18 cellular contexts compared by ENCODE assay signal in genomic region chr6:83574783-83575182, GRCh38.
"Had no signal": no experiment of that assay in that cellular context is flagged by ENCODE, and none has a peak within 500 bp of the region (broad histone marks: within the 10 kb centered on the region; RNA-seq: fewer than 3 reads in every experiment).

No MANE protein-coding gene starts in this region.

- H3K4me1 ChIP-seq: esophagus muscularis mucosa, gastrocnemius medialis, left ventricle myocardium inferior, lower lobe of right lung, parathyroid adenoma, prostate gland, spleen, testis, transverse colon had no signal

- H3K9ac ChIP-seq: parathyroid adenoma had no signal

- H3K27me3 ChIP-seq: esophagus muscularis mucosa, gastrocnemius medialis, spleen, testis, transverse colon had no signal

- DNase-seq: central memory CD4-positive, alpha-beta T cell; effector memory CD4-positive, alpha-beta T cell; gastrocnemius medialis; glutamatergic neuron; left ventricle myocardium inferior; lower lobe of right lung; mesenchymal stem cell; midbrain; retina; spleen; stimulated activated CD4-positive, alpha-beta T cell treated with anti-CD3 and anti-CD28 coated beads, Interleukin-15, amount 100 ng/mL, for 24 hours; stimulated activated CD4-positive, alpha-beta T cell treated with anti-CD3 and anti-CD28 coated beads, Interleukin-1b, Interleukin-23, amount 100 ng/mL, for 48 hours; stimulated activated CD4-positive, alpha-beta T cell treated with anti-CD3 and anti-CD28 coated beads, Interleukin-4, amount 100 ng/mL, for 24 hours; testis; transverse colon had no signal

- H3K27ac ChIP-seq: esophagus muscularis mucosa, gastrocnemius medialis, left ventricle myocardium inferior, lower lobe of right lung, parathyroid adenoma, prostate gland, spleen, testis, transverse colon had no signal

- H3K9me3 ChIP-seq: esophagus muscularis mucosa, gastrocnemius medialis, left ventricle myocardium inferior, lower lobe of right lung, prostate gland, testis, transverse colon had no signal

- H3K79me2 ChIP-seq: parathyroid adenoma had no signal

- H3K36me3 ChIP-seq: esophagus muscularis mucosa, gastrocnemius medialis, left ventricle myocardium inferior, lower lobe of right lung, prostate gland, spleen, transverse colon had no signal

- H3K4me3 ChIP-seq: esophagus muscularis mucosa, gastrocnemius medialis, left ventricle myocardium inferior, lower lobe of right lung, prostate gland, spleen, testis, transverse colon had no signal

- H2AFZ ChIP-seq: parathyroid adenoma had no signal
